Comparison of ENCODE assay signal across 24 cellular contexts in genomic region chr9:135300346-135301141, GRCh38.
A peak's percentile ranks its signal among the peaks of the same experiment; 100 is the strongest.
DNase-seq lines count a peak whose midpoint lies in the region; ATAC-seq, FAIRE-seq and TF ChIP-seq lines count a peak whose summit lies in the region.
"Had no signal": no experiment of that assay in that cellular context is flagged by ENCODE, and none has a peak within 500 bp of the region (broad histone marks: within the 10 kb centered on the region; RNA-seq: fewer than 3 reads in every experiment).

No MANE protein-coding gene starts in this region.

- no peak overlapping the region for H3K4me3 ChIP-seq in HEK293 (ENCODE audit: low read depth, low read length)
- no peak overlapping the region for H3K4me3 ChIP-seq in WERI-Rb-1 (ENCODE audit: low read depth, low read length)
- no peak overlapping the region for H3K4me3 ChIP-seq in pancreas
- H3K4me3 ChIP-seq: breast epithelium, right lobe of liver, SJSA1, upper lobe of right lung had no signal

- peak in 3 of 4 donors; percentile 29 to 62 (median 34) for ATAC-seq in pancreas
- ATAC-seq in GM21381 (IDR thresholded peaks at IDR 0.05; ENCODE audit: unreplicated experiment): no peak
- ATAC-seq: natural killer cell, right lobe of liver, T-helper 17 cell, upper lobe of right lung had no signal

- POLR2A ChIA-PET in HEK293 (lab: Yijun Ruan, JAX): no interaction called here

- TF ChIP-seq CTCF in HEK293 (tag by site-specific recombination; IDR thresholded peaks at IDR 0.05) (no peak), WERI-Rb-1 (IDR thresholded peaks at IDR 0.05; ENCODE audit: low read depth, low read length) (no peak), pancreas (IDR thresholded peaks at IDR 0.05) (no peak)

- no peaks in the 10 kb centered on the region for H3K9me3 ChIP-seq in HEK293 (ENCODE audit: control insufficient read depth, insufficient read depth, low read depth, low read length)
- H3K9me3 ChIP-seq in WERI-Rb-1 (ENCODE audit: severe bottlenecking): no peaks in the 10 kb centered on the region
- H3K9me3 ChIP-seq in pancreas: no peaks in the 10 kb centered on the region
- H3K9me3 ChIP-seq: breast epithelium, right lobe of liver, SJSA1, upper lobe of right lung had no signal

- H3K27me3 ChIP-seq in WERI-Rb-1 (ENCODE audit: insufficient read depth, low read depth, severe bottlenecking) (no peaks in the 10 kb centered on the region), pancreas (no peaks in the 10 kb centered on the region)
- H3K27me3 ChIP-seq: right lobe of liver, SJSA1 had no signal

- WGBS in pancreas, 2 donors: 36 to 54% methylated on average over 19 to 21 of the region's 21 CpGs

- DNase-seq in NCI-H2029 (lab: John Stamatoyannopoulos, UW) (peak; percentile 41), NCI-H2029 treated with DMSO at 0.1 percent for 48 hours (lab: John Stamatoyannopoulos, UW) (no peak), WERI-Rb-1 (peak; percentile 64), pancreas (peak in 4 of 6 donors; percentile 38 to 67 (median 54)), putamen (ENCODE audit: low spot score) (no peak), COLO829 (ENCODE audit: low spot score) (no peak)
- DNase-seq: activated naive CD4-positive, alpha-beta T cell; AML-193; EL; GOT3; midbrain; natural killer cell; NCI-H146; NCI-H226; right lobe of liver; stimulated activated CD8-positive, alpha-beta memory T cell treated with anti-CD3 and anti-CD28 coated beads, Interleukin-4, amount 100 ng/mL, for 48 hours; T-helper 17 cell; upper lobe of right lung had no signal

- no peaks in the 10 kb centered on the region for H3K36me3 ChIP-seq in HEK293 (ENCODE audit: control insufficient read depth in 2 of 2, insufficient read depth in 1 of 2, low read length in 2 of 2)
- H3K36me3 ChIP-seq in WERI-Rb-1: no peaks in the 10 kb centered on the region
- no peaks in the 10 kb centered on the region for H3K36me3 ChIP-seq in pancreas
- H3K36me3 ChIP-seq: breast epithelium, right lobe of liver, SJSA1, upper lobe of right lung had no signal

- no peak for FAIRE-seq in pancreas (lab: Jason Lieb, UNC)
- FAIRE-seq: endometrium had no signal

- CTCF ChIA-PET in HEK293 (lab: Yijun Ruan, JAX): no interaction called here

- H3K27ac ChIP-seq in HEK293 (ENCODE audit: extremely low read depth, low read depth, low read length): no peak overlapping the region
- H3K27ac ChIP-seq in WERI-Rb-1: no peak overlapping the region
- H3K27ac ChIP-seq in pancreas: no peak overlapping the region
- H3K27ac ChIP-seq: breast epithelium, parathyroid adenoma, right lobe of liver, SJSA1, upper lobe of right lung had no signal

- intact Hi-C loops in pancreas (cut with DNase I): no loop called here

- H3K4me1 ChIP-seq in HEK293 (ENCODE audit: control insufficient read depth, insufficient read depth, low read length) (no peaks in the 10 kb centered on the region), pancreas (peaks cover 12 to 24% (median 18%) of the 10 kb centered on the region in 3 donors)
- H3K4me1 ChIP-seq: breast epithelium, parathyroid adenoma, right lobe of liver, SJSA1, upper lobe of right lung had no signal

TF ChIP-seq in HEK293, 187 proteins besides CTCF, POLR2A, EP300 and RAD21:
- no peak for TF ChIP-seq ZNF501 (tag by site-specific recombination; IDR thresholded peaks at IDR 0.05)
- no peak for TF ChIP-seq ZNF202 (tag by site-specific recombination; IDR thresholded peaks at IDR 0.05; ENCODE audit: borderline replicate concordance)
- TF ChIP-seq, protein P1, sequence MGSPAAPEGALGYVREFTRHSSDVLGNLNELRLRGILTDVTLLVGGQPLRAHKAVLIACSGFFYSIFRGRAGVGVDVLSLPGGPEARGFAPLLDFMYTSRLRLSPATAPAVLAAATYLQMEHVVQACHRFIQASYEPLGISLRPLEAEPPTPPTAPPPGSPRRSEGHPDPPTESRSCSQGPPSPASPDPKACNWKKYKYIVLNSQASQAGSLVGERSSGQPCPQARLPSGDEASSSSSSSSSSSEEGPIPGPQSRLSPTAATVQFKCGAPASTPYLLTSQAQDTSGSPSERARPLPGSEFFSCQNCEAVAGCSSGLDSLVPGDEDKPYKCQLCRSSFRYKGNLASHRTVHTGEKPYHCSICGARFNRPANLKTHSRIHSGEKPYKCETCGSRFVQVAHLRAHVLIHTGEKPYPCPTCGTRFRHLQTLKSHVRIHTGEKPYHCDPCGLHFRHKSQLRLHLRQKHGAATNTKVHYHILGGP (tag by site-specific recombination; IDR thresholded peaks at IDR 0.05): no peak
- 0 out of 2 replicates have a peak, but pooled peaks have one; percentile 7 for TF ChIP-seq ZFHX2 (tag by site-specific recombination; conservative IDR thresholded peaks at IDR 0.05)
- TF ChIP-seq ZNF549 (tag by site-specific recombination; IDR thresholded peaks at IDR 0.05): no peak
- no peak for TF ChIP-seq ZNF624 (tag by site-specific recombination; IDR thresholded peaks at IDR 0.05)
- TF ChIP-seq GLI2 (tag by site-specific recombination; IDR thresholded peaks at IDR 0.05; ENCODE audit: borderline replicate concordance, low read depth): no peak
- no peak for TF ChIP-seq ZSCAN30 (tag by site-specific recombination; IDR thresholded peaks at IDR 0.05)
- TF ChIP-seq ZBTB7A (tag by site-specific recombination; IDR thresholded peaks at IDR 0.05; ENCODE audit: low read depth): no peak
- TF ChIP-seq ZFP41 (tag by site-specific recombination; IDR thresholded peaks at IDR 0.05; ENCODE audit: borderline replicate concordance): no peak
- TF ChIP-seq ZBTB10 (tag by site-specific recombination; IDR thresholded peaks at IDR 0.05): no peak
- TF ChIP-seq ZNF544 (tag by site-specific recombination; IDR thresholded peaks at IDR 0.05): no peak
- 0 out of 2 replicates have a peak, but pooled peaks have one; percentile 17 for TF ChIP-seq ZIC2 (tag by site-specific recombination; IDR thresholded peaks at IDR 0.05)

Comparison
In these comparisons a context has a peak if more than half of its experiments do, and no peak if none do; other contexts are left out.
1. DNase-seq: peak in NCI-H2029 (single experiment), WERI-Rb-1 (single experiment) and pancreas (4 of 6); none in NCI-H2029 treated with DMSO at 0.1 percent for 48 hours (single experiment), putamen (single experiment) and COLO829 (single experiment).